In the genomic region with DNA sequence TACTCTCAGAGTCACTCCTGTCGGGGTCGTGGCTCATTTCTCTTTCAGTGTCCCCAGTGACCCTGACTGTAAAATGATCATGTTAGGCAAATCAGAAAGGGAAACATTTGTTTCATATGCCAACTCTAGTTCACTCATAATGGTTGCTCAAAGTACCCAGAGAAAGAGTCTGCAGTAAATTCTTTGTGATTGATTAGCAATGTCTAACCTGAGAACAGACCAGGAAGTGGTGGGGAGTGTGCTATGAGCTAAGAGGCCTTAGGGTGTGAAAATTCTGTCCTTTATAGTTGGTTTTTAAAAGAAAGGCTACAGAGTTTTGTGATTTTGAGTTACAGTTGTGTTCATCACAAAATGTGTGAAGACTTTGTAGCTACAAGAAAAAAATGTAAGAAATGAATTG, we compare ENCODE assay signal across 2 cellular contexts.
A peak's percentile ranks its signal among the peaks of the same experiment; 100 is the strongest.
TF ChIP-seq lines count a peak whose summit lies in the region.

No MANE protein-coding gene starts in this region.

TF ChIP-seq in HEK293, 187 proteins besides CTCF, POLR2A, EP300 and RAD21:
- TF ChIP-seq ZBTB17 (tag by site-specific recombination; IDR thresholded peaks at IDR 0.05) (peak; percentile 56; the same call in 1 of the 2 replicates), ZNF174 (tag by site-specific recombination; IDR thresholded peaks at IDR 0.05) (no peak)
TF ChIP-seq in HEK293: peak in this region for 1.

TF ChIP-seq in GM23338, 12 proteins besides CTCF, POLR2A, EP300 and RAD21 (continued from another document):
- TF ChIP-seq STAT1 (IDR thresholded peaks at IDR 0.05; ENCODE audit: unreplicated experiment) (no peak), JUNB (IDR thresholded peaks at IDR 0.05; ENCODE audit: unreplicated experiment) (no peak), ZNF331 (CRISPR knock-in tag; IDR thresholded peaks at IDR 0.05; ENCODE audit: low read depth) (no peak), ZNF114 (CRISPR knock-in tag; IDR thresholded peaks at IDR 0.05) (no peak), ZNF462 (CRISPR knock-in tag; IDR thresholded peaks at IDR 0.05) (no peak), ETS1 (IDR thresholded peaks at IDR 0.05) (no peak), CREB1 (CRISPR knock-in tag; IDR thresholded peaks at IDR 0.05; ENCODE audit: low read depth) (no peak), EZH2 (IDR thresholded peaks at IDR 0.05; ENCODE audit: low read depth, unreplicated experiment) (no peak), EZH2phosphoT487 (IDR thresholded peaks at IDR 0.05; ENCODE audit: unreplicated experiment) (no peak), REST (IDR thresholded peaks at IDR 0.05; ENCODE audit: unreplicated experiment) (no peak)
TF ChIP-seq in GM23338: peak in this region for 0.
